23 cellular contexts compared by ENCODE assay signal in the genomic region with DNA sequence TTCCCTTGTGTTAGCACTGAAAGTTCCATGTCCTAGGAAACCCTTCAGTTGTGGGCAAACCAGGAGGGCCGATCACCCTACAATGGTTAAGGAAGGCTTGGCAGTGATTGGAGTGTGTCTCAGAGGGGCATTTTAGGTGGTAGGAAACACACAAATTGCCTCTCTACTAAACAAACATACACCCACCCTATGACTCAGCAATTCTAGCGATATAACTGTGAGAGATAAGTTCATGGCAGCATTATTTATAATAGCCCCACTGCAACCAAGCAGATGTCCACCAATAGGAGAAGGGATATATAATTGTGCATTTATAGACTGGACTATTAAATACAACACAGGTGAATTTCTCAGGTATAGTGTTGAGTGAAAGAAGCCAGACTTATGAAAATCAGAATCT.
DNase-seq lines count a peak whose midpoint lies in the region; ATAC-seq, FAIRE-seq and TF ChIP-seq lines count a peak whose summit lies in the region.
"Had no signal": no experiment of that assay in that cellular context is flagged by ENCODE, and none has a peak within 500 bp of the region (broad histone marks: within the 10 kb centered on the region; RNA-seq: fewer than 3 reads in every experiment).

No MANE protein-coding gene starts in this region.

- H2AFZ ChIP-seq in HepG2 (ENCODE audit: low read length) (no peak overlapping the region), IMR-90 (replicated peaks; ENCODE audit: low read length, poor library complexity) (no peak overlapping the region), H1 (ENCODE audit: low read length) (no peak overlapping the region)

- no peak overlapping the region for H2AK9ac ChIP-seq in IMR-90 (replicated peaks; ENCODE audit: low read depth, low read length, poor library complexity)

- no peak overlapping the region for H3K4me3 Mint-ChIP-seq in activated CD4-positive, alpha-beta memory T cell treated with anti-CD3 and anti-CD28 coated beads for 36 hours
- H3K4me3 Mint-ChIP-seq: CD4-positive, alpha-beta T cell; CD8-positive, alpha-beta T cell had no signal

- H3K36me3 ChIP-seq in HepG2 (replicated peaks in 1 of 2; ENCODE audit: control insufficient read depth in 1 of 2, insufficient read depth in 2 of 2, low read length in 2 of 2), result no peaks in the 10 kb centered on the region
- no peaks in the 10 kb centered on the region for H3K36me3 ChIP-seq in right lobe of liver
- H3K36me3 ChIP-seq in IMR-90 (ENCODE audit: control insufficient read depth, insufficient read depth, low read length), result no peaks in the 10 kb centered on the region
- no peaks in the 10 kb centered on the region for H3K36me3 ChIP-seq in H1 (ENCODE audit: control insufficient read depth in 2 of 4, insufficient read depth in 4 of 4, low read length in 3 of 4)
- H3K36me3 ChIP-seq: BE2C, BLaER1 had no signal

- POLR2A ChIA-PET in HepG2 (lab: Yijun Ruan, JAX) (no interaction called here), IMR-90 (lab: Charles Lee; ENCODE audit: unreplicated experiment) (no interaction called here), H1 (lab: Charles Lee; ENCODE audit: partially characterized antibody) (no interaction called here)
- POLR2A ChIA-PET in activated CD4-positive, alpha-beta memory T cell treated with anti-CD3 and anti-CD28 coated beads for 36 hours (lab: Charles Lee), result no interaction called here

- no peak overlapping the region for H2AK5ac ChIP-seq in IMR-90 (ENCODE audit: low read depth, low read length)
- no peak overlapping the region for H2AK5ac ChIP-seq in H1 (ENCODE audit: low read depth, low read length)

- BruUV-seq in HepG2 (replicated peaks; lab: Mats Ljungman, UMichigan) (no TSS peak), IMR-90 (replicated peaks; lab: Mats Ljungman, UMichigan) (no TSS peak)

- H3K23me2 ChIP-seq in H1 (ENCODE audit: low read depth, low read length), result no peaks in the 10 kb centered on the region

- H3K4me1 ChIP-seq in HepG2 (ENCODE audit: insufficient read depth, low read length), result no peaks in the 10 kb centered on the region
- no peaks in the 10 kb centered on the region for H3K4me1 ChIP-seq in right lobe of liver
- no peaks in the 10 kb centered on the region for H3K4me1 ChIP-seq in IMR-90 (ENCODE audit: control insufficient read depth, insufficient read depth, low read length)
- H3K4me1 ChIP-seq in H1 (replicated peaks in 1 of 4; ENCODE audit: control insufficient read depth in 3 of 4, insufficient read depth in 4 of 4, low read length in 3 of 4), result no peaks in the 10 kb centered on the region
- H3K4me1 ChIP-seq: BE2C, BLaER1, Caco-2 had no signal

- H3K9me1 ChIP-seq in IMR-90 (ENCODE audit: insufficient read depth, low read length), result no peaks in the 10 kb centered on the region

- H3K79me1 ChIP-seq in IMR-90 (ENCODE audit: low read depth in 1 of 2, low read length in 2 of 2), result no peaks in the 10 kb centered on the region
- no peaks in the 10 kb centered on the region for H3K79me1 ChIP-seq in H1 (ENCODE audit: low read depth, low read length)

- no peak overlapping the region for H3K4ac ChIP-seq in IMR-90 (ENCODE audit: low read depth, low read length)
- H3K4ac ChIP-seq in H1 (replicated peaks; ENCODE audit: insufficient read length, low read depth, low read length), result no peak overlapping the region

- TF ChIP-seq CTCF in HepG2 (CRISPR knock-in tag; IDR thresholded peaks at IDR 0.05) (no peak), right lobe of liver (IDR thresholded peaks at IDR 0.05) (no peak), IMR-90 (conservative IDR thresholded peaks at IDR 0.05; ENCODE audit: low read depth, low read length) (no peak), H1 (IDR thresholded peaks at IDR 0.05; ENCODE audit: control extremely low read depth in 1 of 3, insufficient read depth in 1 of 3, low read depth in 1 of 3, low read length in 3 of 3) (no peak)

- TF ChIP-seq EP300 in HepG2 (IDR thresholded peaks at IDR 0.05; ENCODE audit: low read depth in 2 of 2, low read length in 2 of 2), result no peak
- TF ChIP-seq EP300 in HepG2 (CRISPR knock-in tag; IDR thresholded peaks at IDR 0.05; ENCODE audit: borderline replicate concordance), result no peak
- no peak for TF ChIP-seq EP300 in H1 (IDR thresholded peaks at IDR 0.05; ENCODE audit: borderline replicate concordance in 1 of 2, low read depth in 2 of 2, low read length in 2 of 2)

- no peak overlapping the region for H2BK5ac ChIP-seq in IMR-90 (ENCODE audit: low read depth, low read length, poor library complexity, severe bottlenecking)
- H2BK5ac ChIP-seq in H1 (ENCODE audit: low read depth, low read length), result no peak overlapping the region

- no peak for ATAC-seq in HepG2
- no peak for ATAC-seq in right lobe of liver
- ATAC-seq in IMR-90 (ENCODE audit: low read depth), result no peak
- ATAC-seq: CD8-positive, alpha-beta T cell; GM12878 had no signal

- no peak overlapping the region for H3K23ac ChIP-seq in IMR-90 (ENCODE audit: low read depth, low read length)
- no peak overlapping the region for H3K23ac ChIP-seq in H1 (ENCODE audit: insufficient read length)

- H3K36me3 Mint-ChIP-seq in activated CD4-positive, alpha-beta memory T cell treated with anti-CD3 and anti-CD28 coated beads for 36 hours, result peaks cover 4% of the 10 kb centered on the region
- H3K36me3 Mint-ChIP-seq: CD8-positive, alpha-beta T cell had no signal

- H3K18ac ChIP-seq in IMR-90 (ENCODE audit: low read depth, low read length) (no peak overlapping the region), H1 (ENCODE audit: extremely low read depth, low read length) (no peak overlapping the region)

- H3K56ac ChIP-seq in IMR-90 (ENCODE audit: extremely low read depth, insufficient read depth, low read length), result no peak overlapping the region
- H3K56ac ChIP-seq in H1 (replicated peaks; ENCODE audit: insufficient read length, low read depth, low read length), result no peak overlapping the region

- no peaks in the 10 kb centered on the region for H4K20me1 ChIP-seq in HepG2 (ENCODE audit: insufficient read depth, low read length)
- no peaks in the 10 kb centered on the region for H4K20me1 ChIP-seq in IMR-90 (ENCODE audit: insufficient read depth, low read length)
- no peaks in the 10 kb centered on the region for H4K20me1 ChIP-seq in H1 (replicated peaks in 1 of 2; ENCODE audit: control insufficient read depth in 1 of 2, insufficient read depth in 2 of 2, low read length in 2 of 2)
- H4K20me1 ChIP-seq: BLaER1 had no signal

- no peak overlapping the region for H3K9ac ChIP-seq in HepG2 (ENCODE audit: insufficient read depth, low read depth, low read length)
- no peak overlapping the region for H3K9ac ChIP-seq in IMR-90 (ENCODE audit: low read depth, low read length)
- H3K9ac ChIP-seq in H1 (replicated peaks in 1 of 4; ENCODE audit: extremely low read depth in 1 of 4, low read depth in 3 of 4, low read length in 3 of 4), result no peak overlapping the region
- H3K9ac ChIP-seq: BLaER1 had no signal

- H3K14ac ChIP-seq in IMR-90 (replicated peaks; ENCODE audit: low read depth, low read length) (no peak overlapping the region), H1 (ENCODE audit: insufficient read length) (no peak overlapping the region)

- CTCF ChIA-PET in HepG2 (lab: Yijun Ruan, JAX; ENCODE audit: low intra/inter-chr PET ratio, low total read pairs), result no interaction called here
- CTCF ChIA-PET in IMR-90 (lab: Yijun Ruan, JAX), result no interaction called here
- CTCF ChIA-PET in H1 (lab: Charles Lee; ENCODE audit: partially characterized antibody), result interaction anchor here (0.6 to 1.2 kb wide), 3 partner anchors 21 to 403 kb away, joined by 3 to 4 read pairs (median 3); no protein-coding TSS in a partner anchor
- CTCF ChIA-PET in activated CD4-positive, alpha-beta memory T cell treated with anti-CD3 and anti-CD28 coated beads for 36 hours (lab: Charles Lee), result no interaction called here

- no peak overlapping the region for H2BK15ac ChIP-seq in IMR-90 (ENCODE audit: low read depth, low read length)
- H2BK15ac ChIP-seq in H1 (ENCODE audit: low read length), result no peak overlapping the region

- H4K5ac ChIP-seq in IMR-90 (ENCODE audit: low read depth, low read length), result no peak overlapping the region
- H4K5ac ChIP-seq in H1 (ENCODE audit: insufficient read length, low read depth, low read length), result no peak overlapping the region

- peaks cover 48% of the 10 kb centered on the region for H3K9me3 Mint-ChIP-seq in activated CD4-positive, alpha-beta memory T cell treated with anti-CD3 and anti-CD28 coated beads for 36 hours

- intact Hi-C loops in HepG2 (cut with micrococcal nuclease; ENCODE audit: unreplicated experiment), result no loop called here
- intact Hi-C loops in right lobe of liver (cut with DNase I), result no loop called here
- intact Hi-C loops in IMR-90 (cut with micrococcal nuclease), result no loop called here
- intact Hi-C loops in activated CD4-positive, alpha-beta memory T cell treated with anti-CD3 and anti-CD28 coated beads for 36 hours (cut with micrococcal nuclease), result no loop called here

- H4K8ac ChIP-seq in IMR-90 (ENCODE audit: low read depth in 2 of 2, low read length in 2 of 2) (no peak overlapping the region), H1 (ENCODE audit: extremely low read depth, insufficient read depth, low read length) (no peak overlapping the region)

- no peak overlapping the region for H4K91ac ChIP-seq in IMR-90 (ENCODE audit: insufficient read depth, low read depth, low read length)
- no peak overlapping the region for H4K91ac ChIP-seq in H1 (replicated peaks; ENCODE audit: insufficient read length, low read length)

- TF ChIP-seq RAD21 in HepG2 (CRISPR knock-in tag; IDR thresholded peaks at IDR 0.05) (no peak), IMR-90 (IDR thresholded peaks at IDR 0.05; ENCODE audit: low read length) (no peak), H1 (IDR thresholded peaks at IDR 0.05 in 1 of 2, conservative IDR thresholded peaks at IDR 0.05 in 1 of 2; ENCODE audit: low read depth in 2 of 2, low read length in 2 of 2) (no peak)

- no peaks in the 10 kb centered on the region for H3K27me3 Mint-ChIP-seq in activated CD4-positive, alpha-beta memory T cell treated with anti-CD3 and anti-CD28 coated beads for 36 hours
- H3K27me3 Mint-ChIP-seq: CD4-positive, alpha-beta T cell had no signal

- H3K27ac ChIP-seq in HepG2 (ENCODE audit: extremely low read length, insufficient read depth, low read length) (no peak overlapping the region), right lobe of liver (no peak overlapping the region), IMR-90 (ENCODE audit: insufficient read depth, low read length) (no peak overlapping the region), H1 (ENCODE audit: low read depth, low read length) (no peak overlapping the region)
- H3K27ac ChIP-seq: 22Rv1, BLaER1 had no signal

- no peak for TF ChIP-seq POLR2A in HepG2 (IDR thresholded peaks at IDR 0.05; ENCODE audit: insufficient read depth in 1 of 2, low read depth in 2 of 2, low read length in 2 of 2)
- no peak for TF ChIP-seq POLR2A in right lobe of liver (IDR thresholded peaks at IDR 0.05)
- no peak for TF ChIP-seq POLR2A in IMR-90 (IDR thresholded peaks at IDR 0.05; ENCODE audit: low read depth, low read length)
- no peak for TF ChIP-seq POLR2A in H1 (IDR thresholded peaks at IDR 0.05; ENCODE audit: control extremely low read depth in 1 of 2, low read depth in 2 of 2, low read length in 2 of 2)

- H3K4me2 ChIP-seq in HepG2 (ENCODE audit: low read depth, low read length), result no peak overlapping the region
- no peak overlapping the region for H3K4me2 ChIP-seq in IMR-90 (ENCODE audit: low read depth, low read length)
- H3K4me2 ChIP-seq in H1 (ENCODE audit: insufficient read depth in 1 of 2, low read depth in 2 of 2, low read length in 2 of 2), result no peak overlapping the region
- H3K4me2 ChIP-seq: BLaER1 had no signal

- H2BK12ac ChIP-seq in H1 (ENCODE audit: low read depth, low read length), result no peak overlapping the region

- FAIRE-seq in HepG2 (lab: Jason Lieb, UNC), result no peak
- no peak for FAIRE-seq in H1 (lab: Jason Lieb, UNC)
- FAIRE-seq: D721Med, GM12878, GM12892, GM18507 had no signal

- in situ Hi-C loops in HepG2 (cut with HindIII; ENCODE audit: extremely low pct_ligation_motif_present, low pct_unique_long_range_greater_than_20kb) (no loop called here), IMR-90 (cut with MboI; ENCODE audit: low sequenced_read_pairs) (no loop called here)

- H2BK20ac ChIP-seq in IMR-90 (ENCODE audit: low read depth, low read length) (no peak overlapping the region), H1 (ENCODE audit: low read length) (no peak overlapping the region)

- 7% methylated on average over 2 of the region's 2 CpGs for WGBS in HepG2 (ENCODE audit: low lambda C conversion rate)
- WGBS in right lobe of liver (ENCODE audit: insufficient coverage, low coverage, low lambda C conversion rate, missing lambda C conversion rate), result 47% methylated on average over 2 of the region's 2 CpGs
- no CpG with 5 or more reads among the region's 2 CpGs for WGBS in IMR-90 (ENCODE audit: extremely low coverage in 2 of 2, insufficient read length in 1 of 2), 2 experiments
- WGBS in H1 (ENCODE audit: extremely low coverage in 1 of 2, insufficient coverage in 1 of 2, insufficient read length in 1 of 2, insufficient replicate concordance in 2 of 2, low coverage in 1 of 2, low lambda C conversion rate in 2 of 2, missing lambda C conversion rate in 1 of 2), 2 experiments, result 90% methylated on average over 2 of the region's 2 CpGs; no CpG with 5 or more reads in 1 of the 2 experiments

- dilution Hi-C loops in IMR-90 (cut with HindIII; ENCODE audit: low sequenced_read_pairs, unreplicated experiment), result no loop called here

- H3K9me3 ChIP-seq in HepG2 (ENCODE audit: low read length) (peaks cover 96% of the 10 kb centered on the region), right lobe of liver (no peaks in the 10 kb centered on the region), IMR-90 (ENCODE audit: control insufficient read depth, insufficient read depth, low read length) (peaks cover 12% of the 10 kb centered on the region), H1 (ENCODE audit: insufficient read depth in 2 of 2, low read depth in 1 of 2, low read length in 1 of 2) (no peaks in the 10 kb centered on the region)
- H3K9me3 ChIP-seq: BE2C had no signal

- no peaks in the 10 kb centered on the region for H3K4me1 Mint-ChIP-seq in activated CD4-positive, alpha-beta memory T cell treated with anti-CD3 and anti-CD28 coated beads for 36 hours (ENCODE audit: low read depth)

- H3K79me2 ChIP-seq in HepG2 (ENCODE audit: insufficient read depth, low read length) (no peaks in the 10 kb centered on the region), H1 (ENCODE audit: control insufficient read depth in 1 of 2, insufficient read depth in 2 of 2, low read length in 2 of 2) (no peaks in the 10 kb centered on the region)

- H3K27ac Mint-ChIP-seq in activated CD4-positive, alpha-beta memory T cell treated with anti-CD3 and anti-CD28 coated beads for 36 hours, result no peak overlapping the region
- H3K27ac Mint-ChIP-seq: CD4-positive, alpha-beta T cell; CD8-positive, alpha-beta T cell had no signal

- H3K27me3 ChIP-seq in HepG2 (ENCODE audit: control insufficient read depth in 1 of 2, insufficient read depth in 2 of 2, low read length in 2 of 2) (no peaks in the 10 kb centered on the region), right lobe of liver (no peaks in the 10 kb centered on the region), IMR-90 (ENCODE audit: control insufficient read depth, insufficient read depth, low read length) (no peaks in the 10 kb centered on the region), H1 (replicated peaks in 1 of 4; ENCODE audit: control insufficient read depth in 3 of 4, extremely low read depth in 1 of 4, insufficient read depth in 3 of 4, low read length in 3 of 4) (no peaks in the 10 kb centered on the region)
- H3K27me3 ChIP-seq: BE2C, BLaER1 had no signal

- H2BK120ac ChIP-seq in IMR-90 (ENCODE audit: low read depth, low read length) (no peak overlapping the region), H1 (replicated peaks; ENCODE audit: low read depth, low read length) (no peak overlapping the region)

- no peak for DNase-seq in HepG2 (ENCODE audit: low spot score)
- no peak for DNase-seq in right lobe of liver
- DNase-seq in IMR-90, result no peak
- DNase-seq in H1 (ENCODE audit: low read depth in 1 of 2, low spot score in 2 of 2), result no peak
- DNase-seq in activated CD4-positive, alpha-beta memory T cell treated with anti-CD3 and anti-CD28 coated beads for 36 hours, result no peak
- no peak for DNase-seq in DMS79 (lab: John Stamatoyannopoulos, UW)
- DNase-seq in activated CD4-positive, alpha-beta T cell treated with anti-CD3 and anti-CD28 coated beads, Interleukin-2, amount 50 U/mL, for 4 hours, result no peak
- DNase-seq: ACHN; BE2C; C1 segment of cervical spinal cord; Caco-2; Calu3; CD4-positive, alpha-beta T cell; CD8-positive, alpha-beta T cell; DND-41; EL; GDM1 had no signal

- H3K4me3 ChIP-seq in HepG2 (replicated peaks in 1 of 3; ENCODE audit: insufficient read depth in 1 of 3, low read depth in 2 of 3, low read length in 3 of 3), result no peak overlapping the region
- H3K4me3 ChIP-seq in right lobe of liver, result no peak overlapping the region
- no peak overlapping the region for H3K4me3 ChIP-seq in IMR-90 (ENCODE audit: insufficient read depth, low read depth, low read length)
- no peak overlapping the region for H3K4me3 ChIP-seq in H1 (ENCODE audit: extremely low read depth in 1 of 4, insufficient read depth in 2 of 4, low read depth in 3 of 4, low read length in 4 of 4)
- H3K4me3 ChIP-seq: BLaER1, GM12878 had no signal
